ENCODE assay signal across 1 cellular context in genomic region chr13:112686364-112686763, GRCh38.
TF ChIP-seq lines count a peak whose summit lies in the region.

No MANE protein-coding gene starts in this region.

TF ChIP-seq in HCT116, 20 proteins besides CTCF, POLR2A, EP300 and RAD21 (continued from another document):
- TF ChIP-seq ZNF274 (IDR thresholded peaks at IDR 0.05; ENCODE audit: low read depth, low read length) (no peak), CEBPB (IDR thresholded peaks at IDR 0.05; ENCODE audit: low read depth) (no peak), MAX (IDR thresholded peaks at IDR 0.05) (no peak), SRF (IDR thresholded peaks at IDR 0.05; ENCODE audit: low read depth) (no peak)
TF ChIP-seq in HCT116: peak in this region for 0.
